ENCODE assay signal across 19 cellular contexts in genomic region chr3:77835916-77836315, GRCh38.
DNase-seq lines count a peak whose midpoint lies in the region; ATAC-seq and TF ChIP-seq lines count a peak whose summit lies in the region.
"Had no signal": no experiment of that assay in that cellular context is flagged by ENCODE, and none has a peak within 500 bp of the region (broad histone marks: within the 10 kb centered on the region; RNA-seq: fewer than 3 reads in every experiment).

No MANE protein-coding gene starts in this region.

- no peak overlapping the region for H4K8ac ChIP-seq in IMR-90 (ENCODE audit: low read depth in 2 of 2, low read length in 2 of 2)

- H3K23ac ChIP-seq in IMR-90 (ENCODE audit: low read depth, low read length) = no peak overlapping the region

- no peak overlapping the region for H3K14ac ChIP-seq in IMR-90 (replicated peaks; ENCODE audit: low read depth, low read length)

- H3K4me1 ChIP-seq in IMR-90 (ENCODE audit: control insufficient read depth, insufficient read depth, low read length) (no peaks in the 10 kb centered on the region), subcutaneous abdominal adipose tissue (ENCODE audit: control insufficient read depth in 5 of 5, insufficient read depth in 5 of 5, low read length in 5 of 5) (peaks cover 0 to 11% (median 3%) of the 10 kb centered on the region in 5 donors)
- H3K4me1 ChIP-seq: BLaER1 had no signal

- H3K27ac ChIP-seq in IMR-90 (ENCODE audit: insufficient read depth, low read length) = no peak overlapping the region
- no peak overlapping the region for H3K27ac ChIP-seq in subcutaneous abdominal adipose tissue (ENCODE audit: low read depth, low read length)
- H3K27ac ChIP-seq: BLaER1, PC-9, RWPE1 had no signal

- POLR2A ChIA-PET in IMR-90 (lab: Charles Lee; ENCODE audit: unreplicated experiment) = no interaction called here

- no peak for TF ChIP-seq RAD21 in IMR-90 (IDR thresholded peaks at IDR 0.05; ENCODE audit: low read length)

- H2AK5ac ChIP-seq in IMR-90 (ENCODE audit: low read depth, low read length) = no peak overlapping the region

- no peaks in the 10 kb centered on the region for H3K9me1 ChIP-seq in IMR-90 (ENCODE audit: insufficient read depth, low read length)

- H3K4me2 ChIP-seq in IMR-90 (ENCODE audit: low read depth, low read length) = no peak overlapping the region
- H3K4me2 ChIP-seq: BLaER1, GM23338, PC-9 had no signal

- no peak overlapping the region for H2AFZ ChIP-seq in IMR-90 (replicated peaks; ENCODE audit: low read length, poor library complexity)
- H2AFZ ChIP-seq: GM23338, PC-9 had no signal

- peak; percentile 12 for DNase-seq in IMR-90
- peak; percentile 76 for DNase-seq in dedifferentiated amniotic fluid mesenchymal stem cell (ENCODE audit: extremely low spot score)
- peak; percentile 57 for DNase-seq in iris pigment epithelial cell (ENCODE audit: low read depth)
- DNase-seq in LoVo (ENCODE audit: low spot score) = no peak
- DNase-seq in DMS153 treated with DMSO at 0.1 percent for 48 hours (lab: John Stamatoyannopoulos, UW; ENCODE audit: unreplicated experiment) = no peak
- DNase-seq: CD4-positive, alpha-beta memory T cell; DMS153; MV-4-11; NCI-H187; NCI-H226; NCI-H524; PC-9 had no signal

- BruUV-seq in IMR-90 (replicated peaks; lab: Mats Ljungman, UMichigan) = no TSS peak

- H3K56ac ChIP-seq in IMR-90 (ENCODE audit: extremely low read depth, insufficient read depth, low read length) = no peak overlapping the region

- H2BK15ac ChIP-seq in IMR-90 (ENCODE audit: low read depth, low read length) = no peak overlapping the region

- CTCF ChIA-PET in IMR-90 (lab: Yijun Ruan, JAX) = no interaction called here

- H4K20me1 ChIP-seq in IMR-90 (ENCODE audit: insufficient read depth, low read length) = no peaks in the 10 kb centered on the region
- H4K20me1 ChIP-seq: BLaER1 had no signal

- no peak overlapping the region for H3K9ac ChIP-seq in IMR-90 (ENCODE audit: low read depth, low read length)
- H3K9ac ChIP-seq in subcutaneous abdominal adipose tissue (ENCODE audit: low read length in 5 of 5) = no peak overlapping the region
- H3K9ac ChIP-seq: BLaER1 had no signal

- no peak overlapping the region for H2BK5ac ChIP-seq in IMR-90 (ENCODE audit: low read depth, low read length, poor library complexity, severe bottlenecking)

- H3K4ac ChIP-seq in IMR-90 (ENCODE audit: low read depth, low read length) = no peak overlapping the region

- no peak for TF ChIP-seq CTCF in IMR-90 (conservative IDR thresholded peaks at IDR 0.05; ENCODE audit: low read depth, low read length)

- no peaks in the 10 kb centered on the region for H3K79me1 ChIP-seq in IMR-90 (ENCODE audit: low read depth in 1 of 2, low read length in 2 of 2)

- no CpG with 5 or more reads among the region's 5 CpGs for WGBS in IMR-90 (ENCODE audit: extremely low coverage in 2 of 2, insufficient read length in 1 of 2), 2 experiments

- H3K4me3 ChIP-seq in IMR-90 (ENCODE audit: insufficient read depth, low read depth, low read length) (no peak overlapping the region), subcutaneous abdominal adipose tissue (ENCODE audit: low read depth in 1 of 5, low read length in 5 of 5) (peak overlapping the region in 4 of 5 donors; percentile 17 to 39 (median 26))
- H3K4me3 ChIP-seq: BLaER1, GM23338, K562, PC-9 had no signal

- dilution Hi-C loops in IMR-90 (cut with HindIII; ENCODE audit: low sequenced_read_pairs, unreplicated experiment) = no loop called here

- no peaks in the 10 kb centered on the region for H3K36me3 ChIP-seq in IMR-90 (ENCODE audit: control insufficient read depth, insufficient read depth, low read length)
- H3K36me3 ChIP-seq in subcutaneous abdominal adipose tissue (ENCODE audit: control insufficient read depth in 5 of 5, insufficient read depth in 5 of 5, low read length in 5 of 5) = no peaks in the 10 kb centered on the region
- H3K36me3 ChIP-seq: BLaER1 had no signal

- in situ Hi-C loops in IMR-90 (cut with MboI; ENCODE audit: low sequenced_read_pairs) = no loop called here

- no peaks in the 10 kb centered on the region for H3K9me3 ChIP-seq in IMR-90 (ENCODE audit: control insufficient read depth, insufficient read depth, low read length)
- H3K9me3 ChIP-seq in subcutaneous abdominal adipose tissue (ENCODE audit: control insufficient read depth in 5 of 5, low read length in 5 of 5) = peaks cover 0 to 2% (median 0%) of the 10 kb centered on the region in 5 donors

- H3K27me3 ChIP-seq in IMR-90 (ENCODE audit: control insufficient read depth, insufficient read depth, low read length) (no peaks in the 10 kb centered on the region), subcutaneous abdominal adipose tissue (ENCODE audit: control insufficient read depth in 5 of 5, insufficient read depth in 4 of 5, low read length in 5 of 5) (no peaks in the 10 kb centered on the region)
- H3K27me3 ChIP-seq: BLaER1 had no signal

- no peak for TF ChIP-seq POLR2A in IMR-90 (IDR thresholded peaks at IDR 0.05; ENCODE audit: low read depth, low read length)

- no peak overlapping the region for H2BK20ac ChIP-seq in IMR-90 (ENCODE audit: low read depth, low read length)

- no peak overlapping the region for H2AK9ac ChIP-seq in IMR-90 (replicated peaks; ENCODE audit: low read depth, low read length, poor library complexity)

- ATAC-seq in IMR-90 (ENCODE audit: low read depth) = peak; percentile 57; the same call in 1 of the 2 replicates
- ATAC-seq in HG03442 (IDR thresholded peaks at IDR 0.05; ENCODE audit: unreplicated experiment) = no peak
- ATAC-seq: GM23338, HCT116, K562 had no signal

- H2BK120ac ChIP-seq in IMR-90 (ENCODE audit: low read depth, low read length) = no peak overlapping the region

- no peak overlapping the region for H4K5ac ChIP-seq in IMR-90 (ENCODE audit: low read depth, low read length)

- intact Hi-C loops in IMR-90 (cut with micrococcal nuclease) = no loop called here

- H4K91ac ChIP-seq in IMR-90 (ENCODE audit: insufficient read depth, low read depth, low read length) = no peak overlapping the region

- H3K18ac ChIP-seq in IMR-90 (ENCODE audit: low read depth, low read length) = no peak overlapping the region

TF ChIP-seq in IMR-90, 13 proteins besides CTCF, POLR2A, EP300 and RAD21:
- TF ChIP-seq SMC3 (IDR thresholded peaks at IDR 0.05; ENCODE audit: low read depth, low read length) (no peak), MAZ (IDR thresholded peaks at IDR 0.05; ENCODE audit: borderline replicate concordance, low read depth, low read length) (no peak), BHLHE40 (IDR thresholded peaks at IDR 0.05; ENCODE audit: low read depth, low read length) (no peak), FOS (IDR thresholded peaks at IDR 0.05; ENCODE audit: low read depth, low read length) (no peak), RCOR1 (IDR thresholded peaks at IDR 0.05; ENCODE audit: insufficient replicate concordance, low read length) (no peak), MXI1 (IDR thresholded peaks at IDR 0.05; ENCODE audit: borderline replicate concordance, low read depth, low read length) (no peak), ELK1 (IDR thresholded peaks at IDR 0.05; ENCODE audit: borderline replicate concordance, low read depth, low read length) (no peak), RFX5 (IDR thresholded peaks at IDR 0.05; ENCODE audit: low read depth, low read length) (no peak), NFE2L2 (IDR thresholded peaks at IDR 0.05; ENCODE audit: low read depth, low read length) (no peak), CHD1 (IDR thresholded peaks at IDR 0.05; ENCODE audit: low read depth, low read length) (no peak), CEBPB (IDR thresholded peaks at IDR 0.05; ENCODE audit: low read depth, low read length) (no peak), MAFK (IDR thresholded peaks at IDR 0.05; ENCODE audit: low read depth, low read length) (no peak), USF2 (IDR thresholded peaks at IDR 0.05; ENCODE audit: low read depth, low read length) (no peak)

Comparison
In these comparisons a context has a peak if more than half of its experiments do, and no peak if none do; other contexts are left out.
1. DNase-seq: peak in IMR-90 (single experiment), dedifferentiated amniotic fluid mesenchymal stem cell (single experiment) and iris pigment epithelial cell (single experiment); none in LoVo (single experiment) and DMS153 treated with DMSO at 0.1 percent for 48 hours (single experiment).